ENCODE assay signal across 26 cellular contexts in the genomic region with DNA sequence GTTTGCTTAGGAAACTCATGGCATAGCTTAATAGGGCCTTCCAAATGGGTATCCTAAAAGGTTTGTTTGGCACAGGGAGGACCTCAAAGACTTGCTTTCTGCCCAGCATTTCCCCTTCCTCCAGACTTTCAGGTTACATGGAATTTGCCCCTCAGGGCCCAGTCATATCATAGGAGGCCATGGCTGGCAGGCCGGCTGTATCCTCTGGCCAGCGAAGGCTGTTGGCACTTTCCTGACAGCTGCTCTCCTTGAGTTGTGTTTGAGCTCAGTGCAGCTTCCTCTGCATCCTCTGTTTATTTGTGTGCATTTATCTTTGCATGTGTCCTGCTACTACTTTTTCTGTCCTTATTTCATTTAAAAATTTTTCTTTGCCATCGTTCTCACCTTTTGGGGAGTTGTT.
"Had no signal": no experiment of that assay in that cellular context is flagged by ENCODE, and none has a peak within 500 bp of the region (broad histone marks: within the 10 kb centered on the region; RNA-seq: fewer than 3 reads in every experiment).

No MANE protein-coding gene starts in this region.

- DNase-seq: activated CD4-positive, alpha-beta T cell treated with anti-CD3 and anti-CD28 coated beads, Interleukin-2, amount 10 ng/mL, durations not matched to agents 24 days and 14 days; activated CD4-positive, alpha-beta T cell treated with anti-CD3 and anti-CD28 coated beads, Interleukin-2, amount 50 U/mL, for 4 hours; activated CD8-positive, alpha-beta T cell treated with anti-CD3 and anti-CD28 coated beads for 36 hours; activated effector memory CD4-positive, alpha-beta T cell treated with anti-CD3 and anti-CD28 coated beads, Interleukin-2, amount 50 U/mL, for 16 hours; activated naive CD4-positive, alpha-beta T cell; activated naive CD4-positive, alpha-beta T cell treated with anti-CD3 and anti-CD28 coated beads, Interleukin-2, amount 50 U/mL, for 16 hours; activated naive CD8-positive, alpha-beta T cell treated with anti-CD3 and anti-CD28 coated beads for 36 hours; activated T-cell treated with anti-CD3 and anti-CD28 coated beads, Interleukin-2, amount 50 U/mL, for 1 hour; activated T-cell treated with anti-CD3 and anti-CD28 coated beads, Interleukin-2, amount 50 U/mL, for 72 hours; amniotic stem cell; aorta; brain microvascular endothelial cell; NCI-H1105; NCI-H1436; NCI-H1694 treated with DMSO at 0.1 percent for 48 hours; NCI-H2029; NCI-H345; NCI-H526; NCI-H748 treated with DMSO at 0.1 percent for 48 hours; NK-92 treated with Interleukin-12 subunit alpha and Interleukin-12 subunit beta, amount 100 ng/mL, for 24 hours; PC-3; SHP77 treated with DMSO at 0.1 percent for 48 hours; SK-N-SH had no signal

- ATAC-seq: activated CD8-positive, alpha-beta T cell treated with anti-CD3 and anti-CD28 coated beads for 36 hours; activated T-cell treated with anti-CD3 and anti-CD28 coated beads, Interleukin-2, amount 50 U/mL, for 72 hours; activated T-helper 17 cell treated with anti-CD3 and anti-CD28 coated beads, Interleukin-2, amount 50 U/mL, for 72 hours; K562; PC-3 had no signal

- H3K4me2 ChIP-seq: SK-N-SH had no signal

- H3K27ac ChIP-seq: brain microvascular endothelial cell, SJSA1 had no signal

- H3K9ac ChIP-seq: SK-N-SH had no signal

- H3K27me3 ChIP-seq: brain microvascular endothelial cell, SJSA1 had no signal

- H3K9me3 ChIP-seq: SJSA1, SK-N-SH had no signal

- H3K4me3 ChIP-seq: K562, SJSA1 had no signal
